ENCODE assay signal across 12 cellular contexts in the genomic region with DNA sequence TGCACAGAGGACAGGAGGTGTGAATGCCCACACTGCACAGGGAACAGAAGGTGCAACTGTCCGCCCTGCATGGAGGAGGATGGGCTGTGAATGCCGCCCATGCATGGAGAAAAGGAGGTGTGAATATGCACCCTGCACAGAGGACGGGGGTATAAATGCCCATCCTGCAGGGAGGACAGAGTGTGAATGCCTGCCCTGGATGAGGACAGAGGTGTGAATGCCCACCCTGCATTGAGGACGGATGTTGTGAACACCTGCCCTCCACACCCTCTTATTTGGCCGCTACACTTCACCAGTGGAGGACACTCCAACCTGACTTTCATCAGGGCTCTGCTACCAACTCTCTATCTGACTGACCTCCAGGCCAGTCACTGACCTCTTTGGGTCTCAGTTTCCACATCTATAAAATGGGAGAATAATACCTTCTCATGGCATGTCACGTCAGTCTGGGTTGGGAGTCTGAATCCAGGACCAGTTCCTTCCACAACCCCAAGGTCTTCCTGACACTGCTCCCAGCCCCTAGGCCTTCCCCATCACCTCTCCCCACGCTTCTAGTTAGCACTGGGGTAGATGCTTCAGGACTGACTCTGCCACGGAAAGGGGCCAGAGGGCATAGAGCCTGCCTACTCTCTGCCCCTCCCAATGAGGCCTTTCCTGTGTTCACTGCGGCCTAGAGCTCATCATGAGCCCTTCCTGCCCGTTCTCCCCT. TPM values are rescaled to one million over a fixed set of nuclear protein-coding genes. Genes with fewer than 3 reads are reported as not detected.
DNase-seq lines count a peak whose midpoint lies in the region; ATAC-seq, FAIRE-seq and TF ChIP-seq lines count a peak whose summit lies in the region.
"Had no signal": no experiment of that assay in that cellular context is flagged by ENCODE, and none has a peak within 500 bp of the region (broad histone marks: within the 10 kb centered on the region; RNA-seq: fewer than 3 reads in every experiment).

No MANE protein-coding gene starts in this region.

- H3K27ac Mint-ChIP-seq in CD4-positive, alpha-beta T cell: peak overlapping the region; percentile 98

- POLR2A ChIA-PET in CD4-positive, alpha-beta T cell (lab: Charles Lee): interaction anchor here (1.8 kb wide), 1 partner anchor 29 kb away, joined by 5 read pairs; a partner anchor contains a TSS
- POLR2A ChIA-PET in RWPE1 (lab: Yijun Ruan, JAX; ENCODE audit: low non-redundant PET): interaction anchor here (0.5 kb wide), 1 partner anchor 114 kb away, joined by 3 read pairs; no protein-coding TSS in a partner anchor

- H3K4me2 ChIP-seq in skeletal muscle satellite cell (ENCODE audit: low read length): peak overlapping the region; percentile 91

- peaks cover 52% of the 10 kb centered on the region for H3K4me1 ChIP-seq in skeletal muscle satellite cell (ENCODE audit: control insufficient read depth, insufficient read depth, low read length)

- H3K36me3 Mint-ChIP-seq in CD4-positive, alpha-beta T cell (ENCODE audit: low read depth): peaks cover 49% of the 10 kb centered on the region

- H3K9ac ChIP-seq in skeletal muscle satellite cell (ENCODE audit: low read depth, low read length): peak overlapping the region; percentile 95

- intact Hi-C loops in CD4-positive, alpha-beta T cell (cut with DNase I, micrococcal nuclease): no loop called here

- H3K36me3 ChIP-seq in skeletal muscle satellite cell (ENCODE audit: insufficient read depth, low read length): peaks cover 49% of the 10 kb centered on the region

- no peaks in the 10 kb centered on the region for H3K9me3 ChIP-seq in CD4-positive, alpha-beta T cell (ENCODE audit: control insufficient read depth, low read length)
- H3K9me3 ChIP-seq in skeletal muscle satellite cell (replicated peaks; ENCODE audit: low read length): no peaks in the 10 kb centered on the region
- H3K9me3 ChIP-seq: neutrophil had no signal

- no peak overlapping the region for H3K27ac ChIP-seq in CD4-positive, alpha-beta T cell (ENCODE audit: low read depth, low read length)
- peak overlapping the region; percentile 100 for H3K27ac ChIP-seq in RWPE1

- DNase-seq in CD4-positive, alpha-beta T cell: no peak
- no peak for DNase-seq in RWPE1 (ENCODE audit: low spot score)
- peak; percentile 41 for DNase-seq in ecto neural progenitor cell (ENCODE audit: low spot score)
- no peak for DNase-seq in RCC 7860 (ENCODE audit: low spot score)
- no peak for DNase-seq in NCI-H1417 (lab: John Stamatoyannopoulos, UW)
- no peak for DNase-seq in NK-92 (lab: John Stamatoyannopoulos, UW; ENCODE audit: unreplicated experiment)
- DNase-seq: PC-3; stimulated activated CD4-positive, alpha-beta T cell treated with anti-CD3 and anti-CD28 coated beads, Interleukin-4, amount 100 ng/mL, for 24 hours had no signal

- FAIRE-seq in RCC 7860 (lab: Jason Lieb, UNC): no peak
- FAIRE-seq: endothelial cell of umbilical vein had no signal

- peaks cover 45% of the 10 kb centered on the region for H3K4me1 Mint-ChIP-seq in CD4-positive, alpha-beta T cell (ENCODE audit: low read depth)

- CTCF ChIA-PET in CD4-positive, alpha-beta T cell (lab: Charles Lee): no interaction called here
- CTCF ChIA-PET in RWPE1 (lab: Yijun Ruan, JAX): no interaction called here

- ATAC-seq in CD4-positive, alpha-beta T cell (ENCODE audit: poor library complexity): no peak
- ATAC-seq in HG02588 (IDR thresholded peaks at IDR 0.05; ENCODE audit: unreplicated experiment): no peak
- ATAC-seq: PC-3 had no signal

- no peak overlapping the region for H3K4me3 Mint-ChIP-seq in CD4-positive, alpha-beta T cell

- no peaks in the 10 kb centered on the region for H3K9me3 Mint-ChIP-seq in CD4-positive, alpha-beta T cell

- no peaks in the 10 kb centered on the region for H3K27me3 ChIP-seq in CD4-positive, alpha-beta T cell (ENCODE audit: control insufficient read depth, insufficient read depth, low read length)
- H3K27me3 ChIP-seq in skeletal muscle satellite cell (ENCODE audit: control insufficient read depth, insufficient read depth, low read length): no peaks in the 10 kb centered on the region
- H3K27me3 ChIP-seq: neutrophil had no signal

- no peak for TF ChIP-seq CTCF in CD4-positive, alpha-beta T cell (IDR thresholded peaks at IDR 0.05)
- TF ChIP-seq CTCF in RWPE1 (conservative IDR thresholded peaks at IDR 0.05; ENCODE audit: low read depth): no peak

- H3K27me3 Mint-ChIP-seq in CD4-positive, alpha-beta T cell: no peaks in the 10 kb centered on the region

- H3K4me3 ChIP-seq in skeletal muscle satellite cell (ENCODE audit: low read length): peak overlapping the region; percentile 18

RNA-seq across cellular contexts. Expression of a gene that starts 28.4 kb away (rescaled TPM):
- 10 to 100 TPM; 70.2 to 78.1 TPM for total RNA-seq in CD4-positive, alpha-beta T cell
- total RNA-seq in skeletal muscle satellite cell (2012; rRNA removed): 23.8 and 26.0 TPM in 2 replicates

RNA-seq across cellular contexts. Expression of a gene that starts 56.5 kb away (rescaled TPM):
- not detected for total RNA-seq in CD4-positive, alpha-beta T cell
- not detected in 2 replicates for total RNA-seq in skeletal muscle satellite cell (2012; rRNA removed)
- total RNA-seq: endothelial cell of umbilical vein, PC-3 had no signal
